In genomic region chr12:113161415-113162016, GRCh38 we compare ENCODE assay signal across 6 cellular contexts. TPM values are rescaled to one million over a fixed set of nuclear protein-coding genes. Genes with fewer than 3 reads are reported as not detected.
DNase-seq lines count a peak whose midpoint lies in the region; ATAC-seq, FAIRE-seq and TF ChIP-seq lines count a peak whose summit lies in the region.

No MANE protein-coding gene starts in this region.

- no peaks in the 10 kb centered on the region for H3K9me3 ChIP-seq in H1 (ENCODE audit: insufficient read depth in 2 of 2, low read depth in 1 of 2, low read length in 1 of 2)

- no peak overlapping the region for H3K23ac ChIP-seq in H1 (ENCODE audit: insufficient read length)

- no peak for TF ChIP-seq EP300 in H1 (IDR thresholded peaks at IDR 0.05; ENCODE audit: borderline replicate concordance in 1 of 2, low read depth in 2 of 2, low read length in 2 of 2)

- no peak for ATAC-seq in GM18873 (IDR thresholded peaks at IDR 0.05; ENCODE audit: low FRiP score, unreplicated experiment)

- no peak overlapping the region; the same call in 1 of the 2 replicates for H4K8ac ChIP-seq in H1 (ENCODE audit: extremely low read depth, insufficient read depth, low read length)

- WGBS in H1 (ENCODE audit: extremely low coverage in 1 of 2, insufficient coverage in 1 of 2, insufficient read length in 1 of 2, insufficient replicate concordance in 2 of 2, low coverage in 1 of 2, low lambda C conversion rate in 2 of 2, missing lambda C conversion rate in 1 of 2), 2 experiments: 22% methylated on average over 8 of the region's 26 CpGs; no CpG with 5 or more reads in 1 of the 2 experiments

- POLR2A ChIA-PET in H1 (lab: Charles Lee; ENCODE audit: partially characterized antibody): interaction anchor here (0.9 to 4.3 kb wide), 7 partner anchors 9 to 47 kb away, joined by 3 to 28 read pairs (median 4); partner anchors contain the start of genes CFAP73, DDX54 and RITA1

- H3K9ac ChIP-seq in H1 (replicated peaks in 1 of 4; ENCODE audit: extremely low read depth in 1 of 4, low read depth in 3 of 4, low read length in 3 of 4): no peak overlapping the region

- no peaks in the 10 kb centered on the region; the same call in none of the 2 replicates for H3K79me1 ChIP-seq in H1 (ENCODE audit: low read depth, low read length)

- H3K79me2 ChIP-seq in H1 (ENCODE audit: control insufficient read depth in 1 of 2, insufficient read depth in 2 of 2, low read length in 2 of 2): no peaks in the 10 kb centered on the region

- DNase-seq in EH (ENCODE audit: low read depth): peak; percentile 11
- DNase-seq in NCI-H1694 treated with DMSO at 0.1 percent for 48 hours (lab: John Stamatoyannopoulos, UW): peak; percentile 61
- DNase-seq in H1 (ENCODE audit: low read depth in 1 of 2, low spot score in 2 of 2): peak; percentile 95 to 98
- no peak for DNase-seq in LoVo (ENCODE audit: low spot score)
- DNase-seq in H54 (ENCODE audit: insufficient read length, low spot score): no peak

- TF ChIP-seq CTCF in H1 (IDR thresholded peaks at IDR 0.05; ENCODE audit: control extremely low read depth in 1 of 3, insufficient read depth in 1 of 3, low read depth in 1 of 3, low read length in 3 of 3): no peak

- H3K4me3 ChIP-seq in H1 (ENCODE audit: extremely low read depth in 1 of 4, insufficient read depth in 2 of 4, low read depth in 3 of 4, low read length in 4 of 4): no peak overlapping the region

- no peak overlapping the region for H4K5ac ChIP-seq in H1 (ENCODE audit: insufficient read length, low read depth, low read length)

- no peak for TF ChIP-seq RAD21 in H1 (IDR thresholded peaks at IDR 0.05 in 1 of 2, conservative IDR thresholded peaks at IDR 0.05 in 1 of 2; ENCODE audit: low read depth in 2 of 2, low read length in 2 of 2)

- H3K14ac ChIP-seq in H1 (ENCODE audit: insufficient read length): no peak overlapping the region

- no peak overlapping the region for H2BK20ac ChIP-seq in H1 (ENCODE audit: low read length)

- no peaks in the 10 kb centered on the region for H3K27me3 ChIP-seq in H1 (replicated peaks in 1 of 4; ENCODE audit: control insufficient read depth in 3 of 4, extremely low read depth in 1 of 4, insufficient read depth in 3 of 4, low read length in 3 of 4)

- H3K4me1 ChIP-seq in H1 (replicated peaks in 1 of 4; ENCODE audit: control insufficient read depth in 3 of 4, insufficient read depth in 4 of 4, low read length in 3 of 4): peaks cover 5 to 13% (median 9%) of the 10 kb centered on the region in 4 experiments

- no peak overlapping the region for H2BK120ac ChIP-seq in H1 (replicated peaks; ENCODE audit: low read depth, low read length)

- H2AFZ ChIP-seq in H1 (ENCODE audit: low read length): no peak overlapping the region

- no peak overlapping the region for H4K91ac ChIP-seq in H1 (replicated peaks; ENCODE audit: insufficient read length, low read length)

- 0 out of 2 replicates have a peak, but pooled peaks cover 3% of the 10 kb centered on the region for H3K23me2 ChIP-seq in H1 (ENCODE audit: low read depth, low read length)

- no peak overlapping the region for H2BK12ac ChIP-seq in H1 (ENCODE audit: low read depth, low read length)

- H3K27ac ChIP-seq in H1 (ENCODE audit: low read depth, low read length): no peak overlapping the region

- H3K18ac ChIP-seq in H1 (ENCODE audit: extremely low read depth, low read length): no peak overlapping the region

- no peak overlapping the region for H2AK5ac ChIP-seq in H1 (ENCODE audit: low read depth, low read length)

- no peak overlapping the region for H3K4ac ChIP-seq in H1 (replicated peaks; ENCODE audit: insufficient read length, low read depth, low read length)

- CTCF ChIA-PET in H1 (lab: Charles Lee; ENCODE audit: partially characterized antibody): interaction anchor here (0.9 to 11.2 kb wide), 7 partner anchors 9 to 113 kb away, joined by 3 to 114 read pairs (median 7); partner anchors contain the start of gene RASAL1

- H2BK15ac ChIP-seq in H1 (ENCODE audit: low read length): no peak overlapping the region

- H3K56ac ChIP-seq in H1 (replicated peaks; ENCODE audit: insufficient read length, low read depth, low read length): no peak overlapping the region

- TF ChIP-seq POLR2A in H1 (IDR thresholded peaks at IDR 0.05; ENCODE audit: control extremely low read depth in 1 of 2, low read depth in 2 of 2, low read length in 2 of 2) (no peak), H54 (IDR thresholded peaks at IDR 0.05; ENCODE audit: low read depth, low read length) (no peak)

- peaks cover 17 to 20% of the 10 kb centered on the region in 2 experiments for H4K20me1 ChIP-seq in H1 (replicated peaks in 1 of 2; ENCODE audit: control insufficient read depth in 1 of 2, insufficient read depth in 2 of 2, low read length in 2 of 2)

- peak overlapping the region; percentile 18 to 37; a peak in 2 of 4 replicates for H3K4me2 ChIP-seq in H1 (ENCODE audit: insufficient read depth in 1 of 2, low read depth in 2 of 2, low read length in 2 of 2)

- no peak overlapping the region for H2BK5ac ChIP-seq in H1 (ENCODE audit: low read depth, low read length)

- FAIRE-seq in H1 (lab: Jason Lieb, UNC) (peak; percentile 77), H54 (lab: Jason Lieb, UNC) (no peak)

- H3K36me3 ChIP-seq in H1 (ENCODE audit: control insufficient read depth in 2 of 4, insufficient read depth in 4 of 4, low read length in 3 of 4): peaks cover 19 to 45% (median 40%) of the 10 kb centered on the region in 4 experiments; a peak in 7 of 8 replicates

TF ChIP-seq in H1, 55 proteins besides CTCF, POLR2A, EP300 and RAD21:
- TF ChIP-seq POU5F1 (IDR thresholded peaks at IDR 0.05; ENCODE audit: low read depth, low read length) (no peak), CHD2 (IDR thresholded peaks at IDR 0.05; ENCODE audit: low read length) (0 out of 2 replicates have a peak, but pooled peaks have one; percentile 12)

RNA-seq across cellular contexts. Expression of gene CFAP73, which starts 12.0 kb away (rescaled TPM):
- total RNA-seq in H1 (2021; fragmentation: NEBNext Ultra II Directional; extraction: Animal tissue kit (Norgen Biotek cat#: 25700)): 0.56 TPM in 1 of 2 replicates, not detected in the other
- polyA plus RNA-seq in H1 (2011; rRNA removed): 0.45 and 0.80 TPM in 2 replicates
- polyA plus RNA-seq in H1 (2011; cell fraction: cytosol; rRNA removed): 0.92 TPM
- polyA plus RNA-seq in H1 (2011; cell fraction: nucleus; rRNA removed): 1.3 TPM
- polyA plus RNA-seq in H1 (2012, experiment 1 of 2): 0.27 to 0.42 TPM (median 0.36 TPM) in 4 replicates
- polyA plus RNA-seq in H1 (2012, experiment 2 of 2): 0.22 TPM
- 0.14 TPM for polyA plus RNA-seq in H1 (2013, experiment 1 of 2)
- polyA plus RNA-seq in H1 (2013, experiment 2 of 2): 0.26 TPM
- polyA minus RNA-seq in H1 (2011; rRNA and poly(A)+ RNA removed): not detected in 2 replicates
- polyA minus RNA-seq in H1 (2011; cell fraction: cytosol; rRNA and poly(A)+ RNA removed): not detected
- polyA minus RNA-seq in H1 (2011; cell fraction: nucleus; rRNA and poly(A)+ RNA removed): 0.90 TPM

RNA-seq across cellular contexts. Expression of gene DDX54, which starts 23.8 kb away (rescaled TPM):
- 112 and 113 TPM in 2 replicates for total RNA-seq in H1 (2021; fragmentation: NEBNext Ultra II Directional; extraction: Animal tissue kit (Norgen Biotek cat#: 25700))
- 64.9 and 98.5 TPM in 2 replicates for polyA plus RNA-seq in H1 (2011; rRNA removed)
- 104 TPM for polyA plus RNA-seq in H1 (2011; cell fraction: cytosol; rRNA removed)
- polyA plus RNA-seq in H1 (2011; cell fraction: nucleus; rRNA removed): 85.4 TPM
- 58.9 to 84.2 TPM (median 67.7 TPM) in 4 replicates for polyA plus RNA-seq in H1 (2012, experiment 1 of 2)
- 47.5 TPM for polyA plus RNA-seq in H1 (2012, experiment 2 of 2)
- 60.7 TPM for polyA plus RNA-seq in H1 (2013, experiment 1 of 2)
- polyA plus RNA-seq in H1 (2013, experiment 2 of 2): 54.4 TPM
- 47.0 and 60.0 TPM in 2 replicates for polyA minus RNA-seq in H1 (2011; rRNA and poly(A)+ RNA removed)
- 44.5 TPM for polyA minus RNA-seq in H1 (2011; cell fraction: cytosol; rRNA and poly(A)+ RNA removed)
- 37.9 TPM for polyA minus RNA-seq in H1 (2011; cell fraction: nucleus; rRNA and poly(A)+ RNA removed)

RNA-seq across cellular contexts. Expression of gene RITA1, which starts 24.0 kb away (rescaled TPM):
- 25.8 and 26.4 TPM in 2 replicates for total RNA-seq in H1 (2021; fragmentation: NEBNext Ultra II Directional; extraction: Animal tissue kit (Norgen Biotek cat#: 25700))
- 24.1 and 31.0 TPM in 2 replicates for polyA plus RNA-seq in H1 (2011; rRNA removed)
- 25.4 TPM for polyA plus RNA-seq in H1 (2011; cell fraction: cytosol; rRNA removed)
- 19.1 TPM for polyA plus RNA-seq in H1 (2011; cell fraction: nucleus; rRNA removed)
- 21.0 to 23.7 TPM (median 23.5 TPM) in 4 replicates for polyA plus RNA-seq in H1 (2012, experiment 1 of 2)
- 32.3 TPM for polyA plus RNA-seq in H1 (2012, experiment 2 of 2)
- polyA plus RNA-seq in H1 (2013, experiment 1 of 2): 16.0 TPM
- polyA plus RNA-seq in H1 (2013, experiment 2 of 2): 16.6 TPM
- polyA minus RNA-seq in H1 (2011; rRNA and poly(A)+ RNA removed): 10.5 and 15.2 TPM in 2 replicates
- 12.2 TPM for polyA minus RNA-seq in H1 (2011; cell fraction: cytosol; rRNA and poly(A)+ RNA removed)
- 19.0 TPM for polyA minus RNA-seq in H1 (2011; cell fraction: nucleus; rRNA and poly(A)+ RNA removed)

RNA-seq across cellular contexts. Expression of gene RASAL1, which starts 26.0 kb away (rescaled TPM):
- 5.0 and 6.4 TPM in 2 replicates for total RNA-seq in H1 (2021; fragmentation: NEBNext Ultra II Directional; extraction: Animal tissue kit (Norgen Biotek cat#: 25700))
- 3.7 and 5.9 TPM in 2 replicates for polyA plus RNA-seq in H1 (2011; rRNA removed)
- 5.3 TPM for polyA plus RNA-seq in H1 (2011; cell fraction: cytosol; rRNA removed)
- polyA plus RNA-seq in H1 (2011; cell fraction: nucleus; rRNA removed): 11.4 TPM
- 2.7 to 5.6 TPM (median 4.5 TPM) in 4 replicates for polyA plus RNA-seq in H1 (2012, experiment 1 of 2)
- polyA plus RNA-seq in H1 (2012, experiment 2 of 2): 3.6 TPM
- 2.6 TPM for polyA plus RNA-seq in H1 (2013, experiment 1 of 2)
- polyA plus RNA-seq in H1 (2013, experiment 2 of 2): 2.9 TPM
- 2.3 and 3.4 TPM in 2 replicates for polyA minus RNA-seq in H1 (2011; rRNA and poly(A)+ RNA removed)
- 2.6 TPM for polyA minus RNA-seq in H1 (2011; cell fraction: cytosol; rRNA and poly(A)+ RNA removed)
- polyA minus RNA-seq in H1 (2011; cell fraction: nucleus; rRNA and poly(A)+ RNA removed): 6.4 TPM

RNA-seq across cellular contexts. Expression of gene TPCN1, which starts 59.7 kb away (rescaled TPM):
- 18.1 and 21.4 TPM in 2 replicates for total RNA-seq in H1 (2021; fragmentation: NEBNext Ultra II Directional; extraction: Animal tissue kit (Norgen Biotek cat#: 25700))
- 14.9 and 22.7 TPM in 2 replicates for polyA plus RNA-seq in H1 (2011; rRNA removed)
- 13.7 TPM for polyA plus RNA-seq in H1 (2011; cell fraction: cytosol; rRNA removed)
- polyA plus RNA-seq in H1 (2011; cell fraction: nucleus; rRNA removed): 83.7 TPM
- 13.6 to 25.4 TPM (median 22.3 TPM) in 4 replicates for polyA plus RNA-seq in H1 (2012, experiment 1 of 2)
- 9.8 TPM for polyA plus RNA-seq in H1 (2012, experiment 2 of 2)
- 16.1 TPM for polyA plus RNA-seq in H1 (2013, experiment 1 of 2)
- polyA plus RNA-seq in H1 (2013, experiment 2 of 2): 15.3 TPM
- polyA minus RNA-seq in H1 (2011; rRNA and poly(A)+ RNA removed): 18.5 and 20.8 TPM in 2 replicates
- polyA minus RNA-seq in H1 (2011; cell fraction: cytosol; rRNA and poly(A)+ RNA removed): 15.6 TPM
- 40.6 TPM for polyA minus RNA-seq in H1 (2011; cell fraction: nucleus; rRNA and poly(A)+ RNA removed)

Comparison
In these comparisons a context has a peak if more than half of its experiments do, and no peak if none do; other contexts are left out.
1. DNase-seq: peak in EH (single experiment), NCI-H1694 treated with DMSO at 0.1 percent for 48 hours (single experiment) and H1 (2 of 2); none in LoVo (single experiment) and H54 (single experiment).